ENCODE assay signal across 8 cellular contexts in the genomic region with DNA sequence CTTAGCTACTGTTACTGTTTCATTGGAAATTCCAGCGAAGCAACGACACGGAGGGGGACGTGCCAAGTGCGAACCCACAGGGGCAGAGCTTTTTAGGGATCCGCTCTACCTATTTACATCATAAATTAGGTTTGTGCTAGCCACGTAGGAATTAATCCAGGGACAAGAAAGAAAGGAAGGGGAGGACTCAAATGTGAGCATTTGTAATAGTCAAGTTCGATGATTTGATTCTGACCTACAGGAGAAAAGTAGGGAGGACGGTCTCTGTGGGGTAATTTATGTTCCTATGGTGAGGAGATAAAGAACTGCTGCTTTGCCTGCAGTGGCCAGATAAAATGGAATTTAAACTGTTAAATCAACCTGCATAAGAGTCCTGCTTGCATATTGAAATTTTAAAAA. TPM values are rescaled to one million over a fixed set of nuclear protein-coding genes. Genes with fewer than 3 reads are reported as not detected.
DNase-seq lines count a peak whose midpoint lies in the region; ATAC-seq and TF ChIP-seq lines count a peak whose summit lies in the region.

No MANE protein-coding gene starts in this region.

- peaks cover 49% of the 10 kb centered on the region for H3K4me1 Mint-ChIP-seq in activated T-cell treated with anti-CD3 and anti-CD28 coated beads, Interleukin-2, amount 50 U/mL, for 4 hours (ENCODE audit: low read depth)

- peak overlapping the region; percentile 75 for H3K9ac ChIP-seq in adipocyte (ENCODE audit: low read length)

- H3K9me3 ChIP-seq in adipocyte (ENCODE audit: control insufficient read depth, low read length), result no peaks in the 10 kb centered on the region
- H3K9me3 ChIP-seq in thyroid gland, result no peaks in the 10 kb centered on the region

- TF ChIP-seq CTCF in thyroid gland (IDR thresholded peaks at IDR 0.05), result no peak

- no peaks in the 10 kb centered on the region for H3K4me1 ChIP-seq in adipocyte (ENCODE audit: control insufficient read depth, insufficient read depth, low read length)
- no peaks in the 10 kb centered on the region for H3K4me1 ChIP-seq in thyroid gland

- no peak for TF ChIP-seq POLR2A in thyroid gland (IDR thresholded peaks at IDR 0.05)

- H3K4me3 ChIP-seq in adipocyte (ENCODE audit: low read length), result peak overlapping the region; percentile 79
- H3K4me3 ChIP-seq in thyroid gland (replicated peaks in 1 of 3), result peak overlapping the region in 2 of 3 donors; percentile 36 to 64

- ATAC-seq in activated T-cell treated with anti-CD3 and anti-CD28 coated beads, Interleukin-2, amount 50 U/mL, for 4 hours, result no peak

- intact Hi-C loops in thyroid gland (cut with DNase I), result no loop called here

- H3K27me3 ChIP-seq in adipocyte (replicated peaks; ENCODE audit: control insufficient read depth, insufficient read depth, low read length) (peaks cover under 1% of the 10 kb centered on the region), layer of hippocampus (ENCODE audit: control insufficient read depth, insufficient read depth, low read length) (no peaks in the 10 kb centered on the region), thyroid gland (no peaks in the 10 kb centered on the region)

- WGBS in thyroid gland, 2 donors, result 3 to 9% methylated on average over 5 to 8 of the region's 9 CpGs

- H3K4me3 Mint-ChIP-seq in activated T-cell treated with anti-CD3 and anti-CD28 coated beads, Interleukin-2, amount 50 U/mL, for 4 hours, result peak overlapping the region; percentile 91

- no peaks in the 10 kb centered on the region for H3K9me3 Mint-ChIP-seq in activated T-cell treated with anti-CD3 and anti-CD28 coated beads, Interleukin-2, amount 50 U/mL, for 4 hours

- no peaks in the 10 kb centered on the region for H3K36me3 ChIP-seq in adipocyte (ENCODE audit: control insufficient read depth, insufficient read depth, low read length, severe bottlenecking)
- H3K36me3 ChIP-seq in thyroid gland, result no peaks in the 10 kb centered on the region

- peak overlapping the region; percentile 65 for H3K27ac ChIP-seq in layer of hippocampus (ENCODE audit: low read depth, low read length)
- peak overlapping the region; percentile 21 to 65 (median 60) for H3K27ac ChIP-seq in thyroid gland

- no peaks in the 10 kb centered on the region for H3K27me3 Mint-ChIP-seq in activated T-cell treated with anti-CD3 and anti-CD28 coated beads, Interleukin-2, amount 50 U/mL, for 4 hours (ENCODE audit: low read depth)

- peaks cover 7% of the 10 kb centered on the region for H3K36me3 Mint-ChIP-seq in activated T-cell treated with anti-CD3 and anti-CD28 coated beads, Interleukin-2, amount 50 U/mL, for 4 hours (ENCODE audit: insufficient read depth)

- no peak for DNase-seq in activated T-cell treated with anti-CD3 and anti-CD28 coated beads, Interleukin-2, amount 50 U/mL, for 4 hours
- DNase-seq in activated T-cell treated with anti-CD3 and anti-CD28 coated beads for 4 hours (no peak), adipocyte (ENCODE audit: low read depth) (no peak), thyroid gland (no peak), SIG-M5 (lab: John Stamatoyannopoulos, UW) (no peak), D341Med (ENCODE audit: low spot score) (no peak), Ammon's horn (ENCODE audit: low spot score) (no peak)

RNA-seq across cellular contexts. Expression of a gene that starts 1.7 kb away (rescaled TPM):
- total RNA-seq in activated T-cell treated with anti-CD3 and anti-CD28 coated beads, Interleukin-2, amount 50 U/mL, for 4 hours, result 10 to 100 TPM; 12.1 to 14.9 (median 14.8) TPM
- 10 to 100 TPM in 1 of 4 donors, 1 to 10 TPM in 3; 4.9 to 11.0 (median 7.7) TPM for total RNA-seq in thyroid gland
